ENCODE assay signal across 7 cellular contexts in the genomic region with DNA sequence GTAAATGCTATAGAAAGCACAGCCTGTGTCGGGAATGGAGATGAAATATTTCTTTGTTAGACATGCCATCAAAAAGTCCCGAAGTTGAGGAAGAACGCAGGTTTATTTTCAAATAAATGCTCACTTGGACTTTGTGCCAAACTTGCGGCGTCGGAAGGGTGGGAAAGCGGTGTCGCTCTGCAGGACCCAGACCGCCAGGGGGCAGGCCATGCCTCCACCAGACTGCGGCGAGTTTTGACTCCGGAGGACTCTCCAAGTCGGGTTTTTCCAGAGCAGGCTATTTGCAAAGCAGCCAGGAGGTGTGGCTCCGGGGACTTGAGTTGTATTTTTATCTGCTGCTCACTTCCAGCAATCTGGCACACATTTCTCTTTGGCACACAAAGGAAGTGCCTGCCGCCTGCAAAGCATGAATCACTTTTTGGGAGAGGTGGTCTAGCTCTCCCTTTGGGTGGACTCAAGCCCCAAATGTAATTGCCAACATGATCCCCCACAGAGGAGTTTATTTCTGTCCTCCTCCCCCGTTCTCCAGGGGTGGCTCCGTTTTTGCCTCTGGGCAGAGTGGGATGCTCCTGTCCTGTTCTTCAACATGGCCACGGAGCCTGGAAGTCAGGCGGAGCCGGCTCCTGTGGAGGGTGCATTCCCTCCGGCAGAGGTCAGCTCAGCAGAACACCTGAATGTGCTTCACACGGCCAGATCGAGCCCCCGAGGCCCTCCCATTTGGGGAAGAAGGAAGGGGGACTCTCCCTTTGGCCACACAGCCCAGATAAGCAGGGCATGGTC.
DNase-seq lines count a peak whose midpoint lies in the region; ATAC-seq and TF ChIP-seq lines count a peak whose summit lies in the region.

No MANE protein-coding gene starts in this region.

- H3K9me3 ChIP-seq in esophagus muscularis mucosa (no peaks in the 10 kb centered on the region), mucosa of descending colon (no peaks in the 10 kb centered on the region), thoracic aorta (no peaks in the 10 kb centered on the region)

- TF ChIP-seq CTCF in esophagus muscularis mucosa (IDR thresholded peaks at IDR 0.05) (peak; percentile 86 to 91 (median 88)), mucosa of descending colon (IDR thresholded peaks at IDR 0.05) (peak; percentile 67), thoracic aorta (IDR thresholded peaks at IDR 0.05) (peak; percentile 87)

- H3K4me3 ChIP-seq in esophagus muscularis mucosa (peak overlapping the region in 3 of 4 donors; percentile 16 to 23 (median 22)), mucosa of descending colon (no peak overlapping the region), thoracic aorta (peak overlapping the region; percentile 32)

- ATAC-seq in mucosa of descending colon (peak; percentile 93), thoracic aorta (ENCODE audit: insufficient number of reproducible peaks, low FRiP score, low read depth) (peak; percentile 87), HG03342 (IDR thresholded peaks at IDR 0.05; ENCODE audit: unreplicated experiment) (no peak)

- DNase-seq in GM03348 (ENCODE audit: low spot score) (peak; percentile 94), LHCN-M2 (ENCODE audit: low read depth) (peak; percentile 31), SW 1271 (lab: John Stamatoyannopoulos, UW) (peak; percentile 13 to 14), esophagus muscularis mucosa (ENCODE audit: extremely low spot score) (peak; percentile 94), mucosa of descending colon (peak; percentile 77 to 89 (median 87)), thoracic aorta (ENCODE audit: low spot score) (peak; percentile 75)

- intact Hi-C loops in esophagus muscularis mucosa (cut with DNase I) (loop anchor here (5.0 to 10.0 kb wide), 2 partner anchors 191 to 808 kb away; no protein-coding TSS in a partner anchor), mucosa of descending colon (cut with DNase I, micrococcal nuclease) (loop anchor here (2.0 to 10.0 kb wide), 2 partner anchors 385 to 801 kb away; no protein-coding TSS in a partner anchor)

- WGBS in esophagus muscularis mucosa, result 8% methylated on average over 20 of the region's 24 CpGs

- H3K27ac ChIP-seq in esophagus muscularis mucosa (replicated peaks in 1 of 4), result peak overlapping the region; percentile 44 to 72 (median 64)
- peak overlapping the region in 1 of 2 donors; percentile 31 for H3K27ac ChIP-seq in thoracic aorta

- TF ChIP-seq EP300 in esophagus muscularis mucosa (IDR thresholded peaks at IDR 0.05), result no peak

- no peak for TF ChIP-seq POLR2A in esophagus muscularis mucosa (IDR thresholded peaks at IDR 0.05; ENCODE audit: low read depth)

- H3K27me3 ChIP-seq in esophagus muscularis mucosa (peaks cover 0 to 9% (median 2%) of the 10 kb centered on the region in 4 donors), thoracic aorta (replicated peaks; ENCODE audit: insufficient read depth) (no peaks in the 10 kb centered on the region)

- H3K36me3 ChIP-seq in esophagus muscularis mucosa, result no peaks in the 10 kb centered on the region
- H3K36me3 ChIP-seq in mucosa of descending colon (ENCODE audit: low read depth), result no peaks in the 10 kb centered on the region
- H3K36me3 ChIP-seq in thoracic aorta, result no peaks in the 10 kb centered on the region

- H3K4me1 ChIP-seq in esophagus muscularis mucosa (peaks cover 7 to 25% (median 24%) of the 10 kb centered on the region in 4 donors), mucosa of descending colon (ENCODE audit: low read depth) (no peaks in the 10 kb centered on the region), thoracic aorta (ENCODE audit: control insufficient read depth in 1 of 2, low read depth in 2 of 2) (peaks cover 4 to 19% of the 10 kb centered on the region in 2 donors)

Comparison
In these comparisons a context has a peak if more than half of its experiments do, and no peak if none do; other contexts are left out.
1. DNase-seq: peak in every context shown above with its lines; median percentile 94 in GM03348; 94 in esophagus muscularis mucosa; 87 in mucosa of descending colon; 75 in thoracic aorta; 31 in LHCN-M2; 14 in SW 1271.